Comparison of ENCODE assay signal across 7 cellular contexts in genomic region chr12:82530394-82530793, GRCh38.
"Had no signal": no experiment of that assay in that cellular context is flagged by ENCODE, and none has a peak within 500 bp of the region (broad histone marks: within the 10 kb centered on the region; RNA-seq: fewer than 3 reads in every experiment).

No MANE protein-coding gene starts in this region.

- DNase-seq: GDM1, GF-D8 had no signal

- ATAC-seq: GM12878 had no signal

- H3K4me3 ChIP-seq: GM12878 had no signal

- FAIRE-seq: G401.6, GM12878, GM12891, GM12892, GM18507 had no signal
